ENCODE assay signal across 17 cellular contexts in the genomic region with DNA sequence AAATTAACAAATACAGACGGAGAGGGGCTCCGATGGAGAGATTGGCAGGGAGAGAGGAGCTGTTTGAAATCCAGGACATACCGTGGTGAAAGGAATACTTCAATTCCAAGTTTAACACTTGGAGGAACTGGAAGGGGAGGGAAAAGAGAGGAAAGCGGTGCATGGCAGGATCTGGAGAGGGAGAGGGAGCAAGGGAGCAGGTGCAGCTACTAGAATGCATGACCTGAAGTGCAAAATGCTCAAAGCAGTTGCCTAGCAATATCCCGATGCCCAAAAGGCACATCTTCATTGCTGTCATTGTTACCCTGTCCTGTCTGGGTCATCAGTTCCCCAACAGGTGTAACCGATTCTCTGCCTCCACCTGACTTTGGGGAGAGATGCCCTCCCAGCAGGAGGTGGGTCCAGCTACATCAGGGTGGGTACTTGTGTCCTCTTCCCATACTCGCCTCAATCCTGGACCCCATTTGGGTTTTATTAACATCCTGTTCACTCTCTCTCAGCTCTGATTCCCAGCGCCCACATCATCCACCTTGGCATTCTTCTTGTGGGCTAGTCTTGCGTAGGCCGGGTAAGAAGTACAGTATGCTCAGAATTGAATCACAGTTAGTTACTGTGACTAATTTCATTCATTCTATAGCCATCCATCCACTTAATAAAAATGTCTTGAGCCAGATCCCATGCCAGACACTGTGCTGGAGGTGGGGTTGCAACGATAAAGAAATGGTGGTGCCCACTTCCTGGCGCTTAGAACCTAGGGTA. TPM values are rescaled to one million over a fixed set of nuclear protein-coding genes. Genes with fewer than 3 reads are reported as not detected.
DNase-seq lines count a peak whose midpoint lies in the region; ATAC-seq, FAIRE-seq and TF ChIP-seq lines count a peak whose summit lies in the region.
"Had no signal": no experiment of that assay in that cellular context is flagged by ENCODE, and none has a peak within 500 bp of the region (broad histone marks: within the 10 kb centered on the region; RNA-seq: fewer than 3 reads in every experiment).

No MANE protein-coding gene starts in this region.

- peak in 1 of 2 donors; percentile 1 for ATAC-seq in lower lobe of right lung
- no peak for ATAC-seq in activated T-cell treated with anti-CD3 and anti-CD28 coated beads, Interleukin-2, amount 50 U/mL, for 72 hours (replicated peaks in 1 of 2)
- no peak for ATAC-seq in HG03097 (IDR thresholded peaks at IDR 0.05; ENCODE audit: low FRiP score, unreplicated experiment)
- no peak for ATAC-seq in GM18519 (IDR thresholded peaks at IDR 0.05; ENCODE audit: low FRiP score, unreplicated experiment)

- no peak for FAIRE-seq in astrocyte (lab: Jason Lieb, UNC)
- FAIRE-seq: GM12892 had no signal

- in situ Hi-C loops in GM23248 (cut with MboI) = no loop called here

- H3K36me3 Mint-ChIP-seq in astrocyte (ENCODE audit: low read depth, unreplicated experiment) = no peaks in the 10 kb centered on the region
- H3K36me3 Mint-ChIP-seq in activated T-cell treated with anti-CD3 and anti-CD28 coated beads, Interleukin-2, amount 50 U/mL, for 72 hours (ENCODE audit: insufficient read depth in 2 of 2) = no peaks in the 10 kb centered on the region

- H2AFZ ChIP-seq in GM23248 (no peak overlapping the region), astrocyte (ENCODE audit: low read depth, low read length) (no peak overlapping the region)

- H3K9me2 ChIP-seq in GM23248 (ENCODE audit: insufficient read depth) = no peaks in the 10 kb centered on the region

- H3K27me3 Mint-ChIP-seq in astrocyte (ENCODE audit: low read depth, unreplicated experiment) = peaks cover 31% of the 10 kb centered on the region
- H3K27me3 Mint-ChIP-seq in activated T-cell treated with anti-CD3 and anti-CD28 coated beads, Interleukin-2, amount 50 U/mL, for 72 hours (ENCODE audit: low read depth) = no peaks in the 10 kb centered on the region

- WGBS in GM23248 (ENCODE audit: low coverage in 1 of 2, low lambda C conversion rate in 2 of 2, missing lambda C conversion rate in 2 of 2), 2 experiments = 75 to 76% methylated on average over 12 of the region's 12 CpGs

- H3K9me3 ChIP-seq in GM23248 (ENCODE audit: low read depth) (no peaks in the 10 kb centered on the region), astrocyte (ENCODE audit: insufficient read depth, low read depth, low read length) (no peaks in the 10 kb centered on the region), lower lobe of right lung (no peaks in the 10 kb centered on the region)
- H3K9me3 ChIP-seq: testis had no signal

- TF ChIP-seq CTCF in AG10803 (conservative IDR thresholded peaks at IDR 0.05; ENCODE audit: low read length) (0 out of 2 replicates have a peak, but pooled peaks have one; percentile 0), astrocyte (IDR thresholded peaks at IDR 0.05; ENCODE audit: insufficient read depth, low read depth, low read length) (no peak), lower lobe of right lung (IDR thresholded peaks at IDR 0.05) (no peak)

- intact Hi-C loops in lower lobe of right lung (cut with DNase I) = no loop called here

- H3K79me2 ChIP-seq in GM23248 (ENCODE audit: insufficient read depth) = no peaks in the 10 kb centered on the region
- H3K79me2 ChIP-seq in astrocyte (ENCODE audit: insufficient read depth, low read length) = no peaks in the 10 kb centered on the region

- no peak overlapping the region for H3K9ac ChIP-seq in GM23248
- no peak overlapping the region for H3K9ac ChIP-seq in astrocyte (ENCODE audit: low read length)

- H3K4me1 ChIP-seq in GM23248 (ENCODE audit: insufficient read depth) (peaks cover 7% of the 10 kb centered on the region; the same call in 1 of the 2 replicates), astrocyte (ENCODE audit: insufficient read depth, low read length) (peaks cover 9% of the 10 kb centered on the region), lower lobe of right lung (peaks cover 33% of the 10 kb centered on the region)

- no peaks in the 10 kb centered on the region for H3K9me3 Mint-ChIP-seq in astrocyte (ENCODE audit: unreplicated experiment)
- H3K9me3 Mint-ChIP-seq in activated T-cell treated with anti-CD3 and anti-CD28 coated beads, Interleukin-2, amount 50 U/mL, for 72 hours = no peaks in the 10 kb centered on the region
- H3K9me3 Mint-ChIP-seq: activated T-helper 1 cell treated with anti-CD3 and anti-CD28 coated beads, Interleukin-12 subunit alpha, Interleukin-12 subunit beta, Interleukin-2, Interleukin-4 antibody, amounts not matched to agents 30 ng/mL and 10 ng/mL and 1 ng/mL, durations not matched to agents 14 hours and 24 hours and 36 hours; dendritic cell treated with granulocyte-macrophage colony-stimulating factor and Interleukin-4, amounts not matched to agents 40 ng/mL and 50 ng/mL, for 4 days had no signal

- no peak overlapping the region for H3K4me3 Mint-ChIP-seq in astrocyte (ENCODE audit: unreplicated experiment)
- no peak overlapping the region for H3K4me3 Mint-ChIP-seq in activated T-cell treated with anti-CD3 and anti-CD28 coated beads, Interleukin-2, amount 50 U/mL, for 72 hours
- H3K4me3 Mint-ChIP-seq: activated T-helper 1 cell treated with anti-CD3 and anti-CD28 coated beads, Interleukin-12 subunit alpha, Interleukin-12 subunit beta, Interleukin-2, Interleukin-4 antibody, amounts not matched to agents 30 ng/mL and 10 ng/mL and 1 ng/mL, durations not matched to agents 14 hours and 24 hours and 36 hours; dendritic cell treated with granulocyte-macrophage colony-stimulating factor and Interleukin-4, amounts not matched to agents 40 ng/mL and 50 ng/mL, for 4 days had no signal

- DNase-seq in AG10803 (ENCODE audit: low read depth) = no peak
- DNase-seq in GM23248 = peak; percentile 10
- peak; percentile 72 for DNase-seq in astrocyte (ENCODE audit: low read depth)
- no peak for DNase-seq in lower lobe of right lung
- DNase-seq in activated T-cell treated with anti-CD3 and anti-CD28 coated beads, Interleukin-2, amount 50 U/mL, for 72 hours = no peak
- DNase-seq in cerebellar nuclear complex (lab: John Stamatoyannopoulos, UW) = no peak
- DNase-seq: activated CD4-positive, alpha-beta T cell treated with anti-CD3 and anti-CD28 coated beads, Interleukin-2, amount 50 U/mL, for 1 hour; AML-193; NCI-H2227 treated with DMSO at 0.1 percent for 48 hours; RPMI8226; testis had no signal

- H3K27me3 ChIP-seq in GM23248 (replicated peaks; ENCODE audit: insufficient read depth) (no peaks in the 10 kb centered on the region), astrocyte (ENCODE audit: insufficient read depth, low read length) (no peaks in the 10 kb centered on the region), lower lobe of right lung (ENCODE audit: low read depth) (no peaks in the 10 kb centered on the region)
- H3K27me3 ChIP-seq: testis had no signal

- H3K27ac Mint-ChIP-seq in astrocyte (ENCODE audit: unreplicated experiment) = no peak overlapping the region
- H3K27ac Mint-ChIP-seq in activated T-cell treated with anti-CD3 and anti-CD28 coated beads, Interleukin-2, amount 50 U/mL, for 72 hours = no peak overlapping the region
- H3K27ac Mint-ChIP-seq: activated T-helper 1 cell treated with anti-CD3 and anti-CD28 coated beads, Interleukin-12 subunit alpha, Interleukin-12 subunit beta, Interleukin-2, Interleukin-4 antibody, amounts not matched to agents 30 ng/mL and 10 ng/mL and 1 ng/mL, durations not matched to agents 14 hours and 24 hours and 36 hours; dendritic cell treated with granulocyte-macrophage colony-stimulating factor and Interleukin-4, amounts not matched to agents 40 ng/mL and 50 ng/mL, for 4 days had no signal

- H3K4me2 ChIP-seq in GM23248 (ENCODE audit: unreplicated experiment) (no peak overlapping the region), astrocyte (ENCODE audit: low read length) (peak overlapping the region; percentile 53)

- no peaks in the 10 kb centered on the region for H4K20me1 ChIP-seq in GM23248 (ENCODE audit: insufficient read depth)
- H4K20me1 ChIP-seq in astrocyte (ENCODE audit: insufficient read depth, low read length) = no peaks in the 10 kb centered on the region

- no peaks in the 10 kb centered on the region for H3F3A ChIP-seq in GM23248 (ENCODE audit: insufficient read depth)

- H3K27ac ChIP-seq in GM23248 (no peak overlapping the region), astrocyte (ENCODE audit: low read depth, low read length) (no peak overlapping the region), lower lobe of right lung (peak overlapping the region; percentile 84)

- peaks cover 6% of the 10 kb centered on the region for H3K4me1 Mint-ChIP-seq in astrocyte (ENCODE audit: low read depth, unreplicated experiment)
- no peaks in the 10 kb centered on the region for H3K4me1 Mint-ChIP-seq in activated T-cell treated with anti-CD3 and anti-CD28 coated beads, Interleukin-2, amount 50 U/mL, for 72 hours (ENCODE audit: low read depth)

- H3K36me3 ChIP-seq in GM23248 (ENCODE audit: low read depth) (no peaks in the 10 kb centered on the region), astrocyte (ENCODE audit: insufficient read depth, low read length) (no peaks in the 10 kb centered on the region), lower lobe of right lung (no peaks in the 10 kb centered on the region)

- H3K4me3 ChIP-seq in AG10803 (ENCODE audit: low read length) (no peak overlapping the region), GM23248 (no peak overlapping the region), astrocyte (ENCODE audit: insufficient read depth, low read depth, low read length) (no peak overlapping the region), lower lobe of right lung (peak overlapping the region; percentile 2)
- H3K4me3 ChIP-seq: testis had no signal

RNA-seq across cellular contexts. Expression of a gene that starts 37.4 kb away (rescaled TPM):
- total RNA-seq in GM23248 (2014; rRNA removed; shearing (Covaris generic)) = 23.0 and 26.0 TPM in 2 replicates
- 65.7 and 73.7 TPM in 2 replicates for polyA plus RNA-seq in GM23248 (2016; fragmentation: Nextera tagmentation; extraction: Ambion mirVana)
- 1.7 and 2.3 TPM in 2 replicates for total RNA-seq in astrocyte
- total RNA-seq in lower lobe of right lung = 518 TPM
- under 1 TPM in 1 of 2 donors, not detected in 1; 0.07 TPM for total RNA-seq in activated T-cell treated with anti-CD3 and anti-CD28 coated beads, Interleukin-2, amount 50 U/mL, for 72 hours
- total RNA-seq: activated T-helper 1 cell treated with anti-CD3 and anti-CD28 coated beads, Interleukin-12 subunit alpha, Interleukin-12 subunit beta, Interleukin-2, Interleukin-4 antibody, amounts not matched to agents 30 ng/mL and 10 ng/mL and 1 ng/mL, durations not matched to agents 14 hours and 24 hours and 36 hours; T-helper 2 cell treated with Interferon-gamma antibody and Interleukin-4, amounts not matched to agents 100 ng/mL and 5 ng/mL, for 36 hours had no signal

Comparison
In these comparisons a context has a peak if more than half of its experiments do, and no peak if none do; other contexts are left out.
1. DNase-seq: peak in GM23248 (single experiment) and astrocyte (single experiment); none in AG10803 (single experiment), lower lobe of right lung (single experiment), activated T-cell treated with anti-CD3 and anti-CD28 coated beads, Interleukin-2, amount 50 U/mL, for 72 hours (0 of 2) and cerebellar nuclear complex (0 of 2).
2. RNA of a gene that starts 37.4 kb away (total RNA-seq): 518 TPM in lower lobe of right lung (single experiment); 23.0 to 26.0 TPM in GM23248, 1.7 to 2.3 TPM in astrocyte and 0.07 TPM in activated T-cell treated with anti-CD3 and anti-CD28 coated beads, Interleukin-2, amount 50 U/mL, for 72 hours; every median in the first group is over 10 times any median in the second.